ENCODE assay signal across 23 cellular contexts in the genomic region with DNA sequence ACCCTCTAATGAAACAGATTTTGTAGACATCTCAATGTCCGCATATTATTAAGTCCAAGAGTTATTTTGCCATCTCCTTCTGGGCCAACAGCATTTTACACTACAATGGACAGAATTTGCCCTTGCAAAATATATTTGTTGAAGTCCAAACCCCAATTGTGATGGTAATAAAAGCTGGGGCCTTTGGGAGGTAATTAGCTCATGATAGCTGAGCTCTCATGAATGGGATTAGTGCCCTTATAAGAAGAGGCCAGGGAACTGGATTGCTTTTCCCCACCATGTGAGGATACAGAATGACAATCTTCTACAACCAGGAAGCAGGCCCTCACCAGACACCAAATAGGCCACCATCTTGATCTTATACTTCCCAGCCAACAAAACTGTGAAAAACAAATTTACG.
"Had no signal": no experiment of that assay in that cellular context is flagged by ENCODE, and none has a peak within 500 bp of the region (broad histone marks: within the 10 kb centered on the region; RNA-seq: fewer than 3 reads in every experiment).

No MANE protein-coding gene starts in this region.

- ATAC-seq: esophagus mucosa, gastrocnemius medialis, heart right ventricle, left cardiac atrium, left lung, left ventricle myocardium superior, lower lobe of right lung, mucosa of descending colon had no signal

- H3K27ac Mint-ChIP-seq: mesothelial cell of epicardium, naive B cell had no signal

- H3K9me3 ChIP-seq: esophagus squamous epithelium, gastrocnemius medialis, left lung, lower lobe of right lung, mucosa of descending colon had no signal

- H3K36me3 Mint-ChIP-seq: mesothelial cell of epicardium had no signal

- H3K27me3 ChIP-seq: dorsolateral prefrontal cortex, esophagus squamous epithelium, gastrocnemius medialis, heart right ventricle, left lung had no signal

- H3K4me1 Mint-ChIP-seq: mesothelial cell of epicardium, naive B cell had no signal

- H3K27ac ChIP-seq: coronary artery, dorsolateral prefrontal cortex, gastrocnemius medialis, heart right ventricle, left lung, lower lobe of right lung had no signal

- H3K36me3 ChIP-seq: esophagus squamous epithelium, gastrocnemius medialis, heart right ventricle, left lung, lower lobe of right lung had no signal

- H3K4me3 Mint-ChIP-seq: mesothelial cell of epicardium, naive B cell had no signal

- H3K4me3 ChIP-seq: coronary artery, dorsolateral prefrontal cortex, esophagus squamous epithelium, gastrocnemius medialis, heart right ventricle, left lung, lower lobe of right lung, mucosa of descending colon had no signal

- DNase-seq: dermis blood vessel endothelial cell; dorsolateral prefrontal cortex; effector CD4-positive, alpha-beta T cell; effector memory CD4-positive, alpha-beta T cell; erythroblast; esophagus squamous epithelium; foreskin fibroblast; foreskin melanocyte; gastrocnemius medialis; glutamatergic neuron; head of caudate nucleus; heart right ventricle; hippocampal formation; left cardiac atrium; left lung; left ventricle myocardium superior; lower lobe of right lung; mesenchymal stem cell; mucosa of descending colon; naive B cell had no signal

- H3K4me1 ChIP-seq: heart right ventricle, left lung, lower lobe of right lung had no signal
